In genomic region chr20:23039136-23039875, GRCh38 we compare ENCODE assay signal across 15 cellular contexts. TPM values are rescaled to one million over a fixed set of nuclear protein-coding genes. Genes with fewer than 3 reads are reported as not detected.
A peak's percentile ranks its signal among the peaks of the same experiment; 100 is the strongest.
DNase-seq lines count a peak whose midpoint lies in the region; ATAC-seq lines count a peak whose summit lies in the region.
"Had no signal": no experiment of that assay in that cellular context is flagged by ENCODE, and none has a peak within 500 bp of the region (broad histone marks: within the 10 kb centered on the region; RNA-seq: fewer than 3 reads in every experiment).

No MANE protein-coding gene starts in this region.

- ATAC-seq in sciatic nerve: no peak
- no peak for ATAC-seq in HG03342 (IDR thresholded peaks at IDR 0.05; ENCODE audit: unreplicated experiment)
- ATAC-seq in GM21526 (IDR thresholded peaks at IDR 0.05; ENCODE audit: low FRiP score, unreplicated experiment): no peak
- ATAC-seq: HCT116, K562 had no signal

- DNase-seq in G401 (ENCODE audit: low spot score) (peak; percentile 74), cerebellum (ENCODE audit: low spot score) (peak; percentile 42), islet precursor cell (peak; percentile 44), sciatic nerve (ENCODE audit: low spot score) (peak; percentile 8), HPDE6-E6E7 (ENCODE audit: extremely low spot score) (no peak)
- no peak for DNase-seq in activated CD4-positive, CD25-positive, alpha-beta regulatory T cell treated with anti-CD3 and anti-CD28 coated beads, Interleukin-2, amount 50 U/mL, for 72 hours
- DNase-seq: BE2C, Calu3, DMS 273 treated with DMSO at 0.1 percent for 48 hours, EL, GDM1 had no signal

- intact Hi-C loops in sciatic nerve (cut with DNase I): no loop called here

- in situ Hi-C loops in G401 (cut with HindIII; ENCODE audit: low sequenced_read_pairs): no loop called here

RNA-seq across cellular contexts. Expression of gene SSTR4, which starts 4.2 kb away (rescaled TPM):
- total RNA-seq in G401 (2014; rRNA removed; shearing (Covaris generic)): not detected in 2 replicates
- total RNA-seq in cerebellum: 0.54 TPM
- total RNA-seq in sciatic nerve: not detected
- total RNA-seq: Calu3, K562 had no signal

RNA-seq across cellular contexts. Expression of gene THBD, which starts 10.2 kb away (rescaled TPM):
- not detected in 2 replicates for total RNA-seq in G401 (2014; rRNA removed; shearing (Covaris generic))
- total RNA-seq in cerebellum: 2.7 TPM
- 25.3 TPM for total RNA-seq in sciatic nerve
- total RNA-seq: Calu3 had no signal

RNA-seq across cellular contexts. Expression of gene CD93, which starts 46.8 kb away (rescaled TPM):
- total RNA-seq in G401 (2014; rRNA removed; shearing (Covaris generic)): not detected in 2 replicates
- total RNA-seq in cerebellum (15.9 TPM), sciatic nerve (81.0 TPM)
- total RNA-seq: Calu3 had no signal

Comparison
In these comparisons a context has a peak if more than half of its experiments do, and no peak if none do; other contexts are left out.
1. DNase-seq: peak in G401 (single experiment), cerebellum (single experiment), islet precursor cell (single experiment) and sciatic nerve (single experiment); none in HPDE6-E6E7 (single experiment) and activated CD4-positive, CD25-positive, alpha-beta regulatory T cell treated with anti-CD3 and anti-CD28 coated beads, Interleukin-2, amount 50 U/mL, for 72 hours (single experiment).
2. RNA of gene CD93, which starts 46.8 kb away (total RNA-seq): 81.0 TPM in sciatic nerve (single experiment) and 15.9 TPM in cerebellum (single experiment); not detected in G401; every median in the first group is over 10 times any median in the second.